In genomic region chr11:122754553-122755322, GRCh38 we compare ENCODE assay signal across 10 cellular contexts.
A peak's percentile ranks its signal among the peaks of the same experiment; 100 is the strongest.
DNase-seq lines count a peak whose midpoint lies in the region; ATAC-seq and TF ChIP-seq lines count a peak whose summit lies in the region.
"Had no signal": no experiment of that assay in that cellular context is flagged by ENCODE, and none has a peak within 500 bp of the region (broad histone marks: within the 10 kb centered on the region; RNA-seq: fewer than 3 reads in every experiment).

No MANE protein-coding gene starts in this region.

- H3K9me3 ChIP-seq in CD8-positive, alpha-beta T cell (ENCODE audit: low read length): no peaks in the 10 kb centered on the region
- H3K9me3 ChIP-seq in GM23248 (ENCODE audit: low read depth): no peaks in the 10 kb centered on the region
- H3K9me3 ChIP-seq in sigmoid colon: no peaks in the 10 kb centered on the region
- no peaks in the 10 kb centered on the region for H3K9me3 ChIP-seq in right atrium auricular region

- intact Hi-C loops in CD8-positive, alpha-beta T cell (cut with DNase I, micrococcal nuclease): loop anchor here (1.0 to 2.0 kb wide), 5 partner anchors 38 to 121 kb away; partner anchors contain the start of gene UBASH3B (in 1 of the 2)
- intact Hi-C loops in dendritic cell treated with granulocyte-macrophage colony-stimulating factor and Interleukin-4, amounts not matched to agents 40 ng/mL and 50 ng/mL, for 4 days (cut with micrococcal nuclease): loop anchor here (5.0 kb wide), 2 partner anchors 37 to 47 kb away; no protein-coding TSS in a partner anchor
- intact Hi-C loops in sigmoid colon (cut with DNase I): no loop called here

- in situ Hi-C loops in GM23248 (cut with MboI): no loop called here

- H3K4me3 ChIP-seq in CD8-positive, alpha-beta T cell (ENCODE audit: low read depth, low read length): no peak overlapping the region
- no peak overlapping the region for H3K4me3 ChIP-seq in GM23248
- no peak overlapping the region for H3K4me3 ChIP-seq in sigmoid colon
- H3K4me3 ChIP-seq in right atrium auricular region: no peak overlapping the region

- peaks cover 67% of the 10 kb centered on the region for H3K79me2 ChIP-seq in GM23248 (ENCODE audit: insufficient read depth)

- H3K27ac Mint-ChIP-seq in CD8-positive, alpha-beta T cell: no peak overlapping the region
- peak overlapping the region; percentile 80 for H3K27ac Mint-ChIP-seq in dendritic cell treated with granulocyte-macrophage colony-stimulating factor and Interleukin-4, amounts not matched to agents 40 ng/mL and 50 ng/mL, for 4 days

- no peaks in the 10 kb centered on the region for H3K27me3 Mint-ChIP-seq in CD8-positive, alpha-beta T cell (ENCODE audit: low read depth)
- H3K27me3 Mint-ChIP-seq in dendritic cell treated with granulocyte-macrophage colony-stimulating factor and Interleukin-4, amounts not matched to agents 40 ng/mL and 50 ng/mL, for 4 days: no peaks in the 10 kb centered on the region

- H3F3A ChIP-seq in GM23248 (ENCODE audit: insufficient read depth): no peaks in the 10 kb centered on the region

- CTCF ChIA-PET in CD8-positive, alpha-beta T cell (lab: Charles Lee): interaction anchor here (0.7 to 18.4 kb wide), 37 partner anchors 9 to 306 kb away, joined by 3 to 517 read pairs (median 10); partner anchors contain the start of gene UBASH3B

- H3K4me3 Mint-ChIP-seq in CD8-positive, alpha-beta T cell: peak overlapping the region; percentile 11
- peak overlapping the region; percentile 6 for H3K4me3 Mint-ChIP-seq in dendritic cell treated with granulocyte-macrophage colony-stimulating factor and Interleukin-4, amounts not matched to agents 40 ng/mL and 50 ng/mL, for 4 days
- H3K4me3 Mint-ChIP-seq: IgD-negative memory B cell had no signal

- POLR2A ChIA-PET in CD8-positive, alpha-beta T cell (lab: Charles Lee): interaction anchor here (0.6 to 5.4 kb wide), 11 partner anchors 10 to 126 kb away, joined by 3 to 29 read pairs (median 6); partner anchors contain the start of gene UBASH3B

- H3K36me3 ChIP-seq in CD8-positive, alpha-beta T cell (ENCODE audit: insufficient read depth, low read length): no peaks in the 10 kb centered on the region
- H3K36me3 ChIP-seq in GM23248 (ENCODE audit: low read depth) (no peaks in the 10 kb centered on the region), sigmoid colon (no peaks in the 10 kb centered on the region), right atrium auricular region (no peaks in the 10 kb centered on the region)

- no peak overlapping the region for H3K9ac ChIP-seq in GM23248

- no peaks in the 10 kb centered on the region for H3K9me2 ChIP-seq in GM23248 (ENCODE audit: insufficient read depth)

- peak; percentile 17 to 64 (median 39) for DNase-seq in CD8-positive, alpha-beta T cell
- DNase-seq in GM23248: peak; percentile 47
- peak; percentile 12 for DNase-seq in SK-N-DZ (ENCODE audit: low spot score)
- DNase-seq in sigmoid colon: peak; percentile 27
- no peak for DNase-seq in AG08395 (ENCODE audit: low spot score)
- no peak for DNase-seq in right atrium auricular region (ENCODE audit: low spot score)
- DNase-seq: left cardiac atrium had no signal

- peaks cover 62% of the 10 kb centered on the region for H3K4me1 Mint-ChIP-seq in CD8-positive, alpha-beta T cell (ENCODE audit: low read depth)
- peaks cover 74% of the 10 kb centered on the region for H3K4me1 Mint-ChIP-seq in dendritic cell treated with granulocyte-macrophage colony-stimulating factor and Interleukin-4, amounts not matched to agents 40 ng/mL and 50 ng/mL, for 4 days (ENCODE audit: low read depth)

- no peaks in the 10 kb centered on the region for H3K9me3 Mint-ChIP-seq in CD8-positive, alpha-beta T cell
- H3K9me3 Mint-ChIP-seq in dendritic cell treated with granulocyte-macrophage colony-stimulating factor and Interleukin-4, amounts not matched to agents 40 ng/mL and 50 ng/mL, for 4 days: no peaks in the 10 kb centered on the region
- H3K9me3 Mint-ChIP-seq: IgD-negative memory B cell had no signal

- H3K27ac ChIP-seq in CD8-positive, alpha-beta T cell (ENCODE audit: low read depth, low read length): no peak overlapping the region
- no peak overlapping the region for H3K27ac ChIP-seq in GM23248
- no peak overlapping the region for H3K27ac ChIP-seq in sigmoid colon
- no peak overlapping the region for H3K27ac ChIP-seq in right atrium auricular region

- no peak overlapping the region for H2AFZ ChIP-seq in GM23248

- 83 to 85% methylated on average over 16 of the region's 16 CpGs for WGBS in GM23248 (ENCODE audit: low coverage in 1 of 2, low lambda C conversion rate in 2 of 2, missing lambda C conversion rate in 2 of 2), 2 experiments
- WGBS in sigmoid colon, 2 donors: 81 to 85% methylated on average over 16 of the region's 16 CpGs

- peak; percentile 61 for TF ChIP-seq CTCF in CD8-positive, alpha-beta T cell (IDR thresholded peaks at IDR 0.05)
- TF ChIP-seq CTCF in sigmoid colon (IDR thresholded peaks at IDR 0.05) (no peak), right atrium auricular region (IDR thresholded peaks at IDR 0.05) (peak in 1 of 2 donors; percentile 37)

- H3K4me2 ChIP-seq in GM23248 (ENCODE audit: unreplicated experiment): no peak overlapping the region

- H3K36me3 Mint-ChIP-seq in CD8-positive, alpha-beta T cell: peaks cover 3% of the 10 kb centered on the region
- no peaks in the 10 kb centered on the region for H3K36me3 Mint-ChIP-seq in dendritic cell treated with granulocyte-macrophage colony-stimulating factor and Interleukin-4, amounts not matched to agents 40 ng/mL and 50 ng/mL, for 4 days (ENCODE audit: low read depth)
- H3K36me3 Mint-ChIP-seq: IgD-negative memory B cell had no signal

- no peaks in the 10 kb centered on the region for H3K27me3 ChIP-seq in CD8-positive, alpha-beta T cell (ENCODE audit: insufficient read depth, low read length)
- no peaks in the 10 kb centered on the region for H3K27me3 ChIP-seq in GM23248 (replicated peaks; ENCODE audit: insufficient read depth)
- no peaks in the 10 kb centered on the region for H3K27me3 ChIP-seq in sigmoid colon
- H3K27me3 ChIP-seq in right atrium auricular region: no peaks in the 10 kb centered on the region

- no peaks in the 10 kb centered on the region for H4K20me1 ChIP-seq in GM23248 (ENCODE audit: insufficient read depth)

- TF ChIP-seq POLR2A in sigmoid colon (IDR thresholded peaks at IDR 0.05): no peak

- TF ChIP-seq EP300 in sigmoid colon (IDR thresholded peaks at IDR 0.05): no peak

- peak; percentile 46 for ATAC-seq in CD8-positive, alpha-beta T cell
- no peak for ATAC-seq in HG02678 (IDR thresholded peaks at IDR 0.05; ENCODE audit: unreplicated experiment)

- H3K4me1 ChIP-seq in CD8-positive, alpha-beta T cell (ENCODE audit: insufficient read depth, low read length): peaks cover 36% of the 10 kb centered on the region
- H3K4me1 ChIP-seq in GM23248 (ENCODE audit: insufficient read depth) (peaks cover 21% of the 10 kb centered on the region), sigmoid colon (peaks cover 0 to under 1% (median 0%) of the 10 kb centered on the region in 4 donors), right atrium auricular region (no peaks in the 10 kb centered on the region)

Comparison
In these comparisons a context has a peak if more than half of its experiments do, and no peak if none do; other contexts are left out.
1. DNase-seq: peak in CD8-positive, alpha-beta T cell (7 of 7), GM23248 (single experiment), SK-N-DZ (single experiment) and sigmoid colon (single experiment); none in AG08395 (single experiment) and right atrium auricular region (single experiment).